Comparison of ENCODE assay signal across 8 cellular contexts in genomic region chr16:2048116-2048543, GRCh38. TPM values are rescaled to one million over a fixed set of nuclear protein-coding genes. Genes with fewer than 3 reads are reported as not detected.
A peak's percentile ranks its signal among the peaks of the same experiment; 100 is the strongest.
DNase-seq lines count a peak whose midpoint lies in the region; ATAC-seq and TF ChIP-seq lines count a peak whose summit lies in the region.

No MANE protein-coding gene starts in this region.

- TF ChIP-seq POLR2A in NB4 (IDR thresholded peaks at IDR 0.05; ENCODE audit: extremely low read depth, insufficient read length) = no peak

- H3K27me3 ChIP-seq in ectodermal cell (ENCODE audit: control insufficient read depth, insufficient read depth, low read length, poor library complexity, severe bottlenecking) = no peaks in the 10 kb centered on the region

- WGBS in ectodermal cell, 2 experiments = 2 to 3% methylated on average over 30 of the region's 30 CpGs

- H3K4me1 ChIP-seq in ES-I3 (ENCODE audit: insufficient read depth, low read length) (peaks cover 6% of the 10 kb centered on the region), ectodermal cell (ENCODE audit: control insufficient read depth, insufficient read depth, low read length) (no peaks in the 10 kb centered on the region)

- peaks cover 3% of the 10 kb centered on the region for H3K36me3 Mint-ChIP-seq in neural crest cell (ENCODE audit: low read depth)

- peak overlapping the region; percentile 94 for H3K4me3 Mint-ChIP-seq in neural crest cell

- H3K9me3 Mint-ChIP-seq in neural crest cell = no peaks in the 10 kb centered on the region

- H3K9me3 ChIP-seq in ES-I3 (ENCODE audit: control insufficient read depth, insufficient read depth, low read length) = no peaks in the 10 kb centered on the region
- H3K9me3 ChIP-seq in ectodermal cell (ENCODE audit: control insufficient read depth, low read length) = no peaks in the 10 kb centered on the region

- H3K27ac Mint-ChIP-seq in neural crest cell (ENCODE audit: unreplicated experiment) = no peak overlapping the region

- no peaks in the 10 kb centered on the region for H3K27me3 Mint-ChIP-seq in neural crest cell (ENCODE audit: low read depth)

- no peak overlapping the region for H3K27ac ChIP-seq in ectodermal cell (ENCODE audit: insufficient read depth, low read depth, low read length, poor library complexity, severe bottlenecking)

- ATAC-seq in HG03342 (IDR thresholded peaks at IDR 0.05; ENCODE audit: unreplicated experiment) = no peak
- ATAC-seq in GM21515 (IDR thresholded peaks at IDR 0.05; ENCODE audit: unreplicated experiment) = no peak
- ATAC-seq in GM21529 (IDR thresholded peaks at IDR 0.05; ENCODE audit: unreplicated experiment) = no peak

- peak overlapping the region; percentile 75 for H3K9ac ChIP-seq in ES-I3 (ENCODE audit: low read depth, low read length)

- TF ChIP-seq CTCF in NB4 (IDR thresholded peaks at IDR 0.05; ENCODE audit: low read depth, low read length) (no peak), neural crest cell (conservative IDR thresholded peaks at IDR 0.05) (no peak), GM10266 (IDR thresholded peaks at IDR 0.05; ENCODE audit: control insufficient read depth, insufficient read depth, low read depth, missing control alignments) (no peak)

- H3K4me3 ChIP-seq in NB4 (ENCODE audit: low read depth, low read length) (peak overlapping the region; percentile 89), ectodermal cell (ENCODE audit: insufficient read depth, low read depth, low read length) (peak overlapping the region; percentile 92)

- no peak for DNase-seq in NB4 (ENCODE audit: low read depth)
- DNase-seq in neural crest cell (ENCODE audit: low read depth, low spot score) = no peak
- DNase-seq in GM10266 (ENCODE audit: extremely low spot score) = no peak

- peaks cover 18% of the 10 kb centered on the region for H3K4me1 Mint-ChIP-seq in neural crest cell

- no peaks in the 10 kb centered on the region for H3K36me3 ChIP-seq in ES-I3 (ENCODE audit: insufficient read depth, low read length)
- H3K36me3 ChIP-seq in ectodermal cell (ENCODE audit: control insufficient read depth, insufficient read depth, low read length) = peaks cover 4% of the 10 kb centered on the region

RNA-seq across cellular contexts. Expression of gene TSC2, which starts 0.3 kb away (rescaled TPM):
- polyA plus RNA-seq in ectodermal cell (2013, experiment 1 of 4) = 91.4 TPM
- polyA plus RNA-seq in ectodermal cell (2013, experiment 2 of 4) = 99.9 TPM
- 70.5 TPM for polyA plus RNA-seq in ectodermal cell (2013, experiment 3 of 4)
- 86.4 TPM for polyA plus RNA-seq in ectodermal cell (2013, experiment 4 of 4)
- total RNA-seq in neural crest cell = 175 and 180 TPM in 2 replicates

RNA-seq across cellular contexts. Expression of gene NTHL1, which starts 0.5 kb away (rescaled TPM):
- polyA plus RNA-seq in ectodermal cell (2013, experiment 1 of 4) = 42.3 TPM
- 37.8 TPM for polyA plus RNA-seq in ectodermal cell (2013, experiment 2 of 4)
- 37.6 TPM for polyA plus RNA-seq in ectodermal cell (2013, experiment 3 of 4)
- polyA plus RNA-seq in ectodermal cell (2013, experiment 4 of 4) = 41.5 TPM
- total RNA-seq in neural crest cell = 50.7 and 51.9 TPM in 2 replicates

RNA-seq across cellular contexts. Expression of gene NHERF2, which starts 21.4 kb away (rescaled TPM):
- 9.0 TPM for polyA plus RNA-seq in ectodermal cell (2013, experiment 1 of 4)
- 6.7 TPM for polyA plus RNA-seq in ectodermal cell (2013, experiment 2 of 4)
- 8.7 TPM for polyA plus RNA-seq in ectodermal cell (2013, experiment 3 of 4)
- polyA plus RNA-seq in ectodermal cell (2013, experiment 4 of 4) = 10.0 TPM
- total RNA-seq in neural crest cell = 7.6 and 8.1 TPM in 2 replicates

RNA-seq across cellular contexts. Expression of gene NPW, which starts 28.5 kb away (rescaled TPM):
- 0.94 TPM for polyA plus RNA-seq in ectodermal cell (2013, experiment 1 of 4)
- polyA plus RNA-seq in ectodermal cell (2013, experiment 2 of 4) = 0.50 TPM
- polyA plus RNA-seq in ectodermal cell (2013, experiment 3 of 4) = 0.48 TPM
- 1.9 TPM for polyA plus RNA-seq in ectodermal cell (2013, experiment 4 of 4)
- total RNA-seq in neural crest cell = 0.82 and 1.3 TPM in 2 replicates

RNA-seq across cellular contexts. Expression of gene ZNF598, which starts 38.5 kb away (rescaled TPM):
- 40.8 TPM for polyA plus RNA-seq in ectodermal cell (2013, experiment 1 of 4)
- 38.0 TPM for polyA plus RNA-seq in ectodermal cell (2013, experiment 2 of 4)
- 30.5 TPM for polyA plus RNA-seq in ectodermal cell (2013, experiment 3 of 4)
- polyA plus RNA-seq in ectodermal cell (2013, experiment 4 of 4) = 35.0 TPM
- 55.7 and 62.5 TPM in 2 replicates for total RNA-seq in neural crest cell
